20 cellular contexts compared by ENCODE assay signal in the genomic region with DNA sequence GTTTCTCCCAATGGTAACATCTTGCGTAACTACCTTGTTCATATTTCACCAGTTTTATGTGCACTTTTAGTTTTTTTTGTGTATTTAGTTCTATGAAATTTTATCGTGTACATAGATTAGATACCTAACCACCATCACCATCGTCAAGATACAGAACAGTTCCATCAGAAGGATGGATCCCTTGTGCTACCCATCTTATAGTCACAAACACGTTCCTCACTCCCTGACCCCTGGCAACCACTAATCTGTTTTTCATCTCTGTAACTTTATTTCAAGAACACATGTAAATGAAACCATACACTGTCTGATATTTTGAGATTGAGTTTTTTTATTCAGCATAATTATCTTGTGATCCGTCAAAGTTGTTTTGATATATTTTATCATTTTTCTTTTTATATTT. TPM values are rescaled to one million over a fixed set of nuclear protein-coding genes. Genes with fewer than 3 reads are reported as not detected.
DNase-seq lines count a peak whose midpoint lies in the region; ATAC-seq, FAIRE-seq and TF ChIP-seq lines count a peak whose summit lies in the region.
"Had no signal": no experiment of that assay in that cellular context is flagged by ENCODE, and none has a peak within 500 bp of the region (broad histone marks: within the 10 kb centered on the region; RNA-seq: fewer than 3 reads in every experiment).

No MANE protein-coding gene starts in this region.

- FAIRE-seq in A204.1 (lab: Jason Lieb, UNC) (peak; percentile 94), TTC549 (lab: Jason Lieb, UNC) (peak; percentile 65)
- FAIRE-seq: D721Med, K562 had no signal

- intact Hi-C loops in left ventricle myocardium inferior (cut with micrococcal nuclease), result no loop called here
- intact Hi-C loops in uterus (cut with DNase I; ENCODE audit: low total_unique reads), result no loop called here

- H3K9me3 ChIP-seq in thoracic aorta (no peaks in the 10 kb centered on the region), left ventricle myocardium inferior (replicated peaks) (peaks cover 4% of the 10 kb centered on the region), uterus (no peaks in the 10 kb centered on the region)
- H3K9me3 ChIP-seq: BE2C, MG63 had no signal

- H3K4me1 ChIP-seq in thoracic aorta (ENCODE audit: control insufficient read depth in 1 of 2, low read depth in 2 of 2) (no peaks in the 10 kb centered on the region), left ventricle myocardium inferior (no peaks in the 10 kb centered on the region), uterus (no peaks in the 10 kb centered on the region)
- H3K4me1 ChIP-seq: BE2C had no signal

- H3K27me3 ChIP-seq in thoracic aorta (replicated peaks; ENCODE audit: insufficient read depth) (no peaks in the 10 kb centered on the region), left ventricle myocardium inferior (ENCODE audit: low read depth) (no peaks in the 10 kb centered on the region), uterus (no peaks in the 10 kb centered on the region)
- H3K27me3 ChIP-seq: BE2C, MG63 had no signal

- no peak for DNase-seq in left lobe of liver (ENCODE audit: low spot score)
- DNase-seq in thoracic aorta (ENCODE audit: low spot score), result no peak
- DNase-seq in left ventricle myocardium inferior, result no peak
- DNase-seq in uterus, result no peak
- DNase-seq: BE2C, DMS53, EL, GF-D8, H7, MG63, NCI-H1694 treated with DMSO at 0.1 percent for 48 hours, NCI-H2081 treated with DMSO at 0.1 percent for 48 hours, NCI-H510A treated with DMSO at 0.1 percent for 48 hours, NCI-H774, Right ventricle myocardium superior had no signal

- ATAC-seq in left lobe of liver, result peak; percentile 20
- ATAC-seq in thoracic aorta (ENCODE audit: insufficient number of reproducible peaks, low FRiP score, low read depth), result peak; percentile 36
- ATAC-seq in GM18861 (IDR thresholded peaks at IDR 0.05; ENCODE audit: unreplicated experiment), result no peak
- ATAC-seq: K562 had no signal

- H3K36me3 ChIP-seq in thoracic aorta (no peaks in the 10 kb centered on the region), left ventricle myocardium inferior (no peaks in the 10 kb centered on the region), uterus (no peaks in the 10 kb centered on the region)
- H3K36me3 ChIP-seq: BE2C, MG63 had no signal

- TF ChIP-seq CTCF in thoracic aorta (IDR thresholded peaks at IDR 0.05), result no peak
- no peak for TF ChIP-seq CTCF in left ventricle myocardium inferior (IDR thresholded peaks at IDR 0.05; ENCODE audit: borderline replicate concordance)
- no peak for TF ChIP-seq CTCF in uterus (IDR thresholded peaks at IDR 0.05)

- H3K4me3 ChIP-seq in thoracic aorta (no peak overlapping the region), left ventricle myocardium inferior (no peak overlapping the region), uterus (no peak overlapping the region)
- H3K4me3 ChIP-seq: K562, MG63 had no signal

- no peak overlapping the region for H3K27ac ChIP-seq in thoracic aorta
- no peak overlapping the region for H3K27ac ChIP-seq in left ventricle myocardium inferior (replicated peaks)
- H3K27ac ChIP-seq in uterus, result no peak overlapping the region

- TF ChIP-seq POLR2A in uterus (IDR thresholded peaks at IDR 0.05), result no peak

RNA-seq across cellular contexts. Expression of gene FANK1, which starts 29.9 kb away (rescaled TPM):
- total RNA-seq in left lobe of liver (not detected), thoracic aorta (not detected), left ventricle myocardium inferior (0.30 TPM), uterus (1 to 10 TPM in 3 of 4 donors, under 1 TPM in 1; 0.26 to 6.8 (median 4.6) TPM)

RNA-seq across cellular contexts. Expression of gene DHX32, which starts 45.2 kb away (rescaled TPM):
- total RNA-seq in left lobe of liver, result 12.7 TPM
- total RNA-seq in thoracic aorta, result 10 to 100 TPM; 11.1 to 14.0 TPM
- total RNA-seq in left ventricle myocardium inferior, result 46.4 TPM
- total RNA-seq in uterus, result 100 to 1,000 TPM in 1 of 4 donors, 10 to 100 TPM in 3; 13.5 to 105 (median 30.9) TPM
